ENCODE assay signal across 9 cellular contexts in genomic region chr5:169686137-169686536, GRCh38. TPM values are rescaled to one million over a fixed set of nuclear protein-coding genes. Genes with fewer than 3 reads are reported as not detected.
DNase-seq lines count a peak whose midpoint lies in the region; ATAC-seq, FAIRE-seq and TF ChIP-seq lines count a peak whose summit lies in the region.
"Had no signal": no experiment of that assay in that cellular context is flagged by ENCODE, and none has a peak within 500 bp of the region (broad histone marks: within the 10 kb centered on the region; RNA-seq: fewer than 3 reads in every experiment).

No MANE protein-coding gene starts in this region.

- no peaks in the 10 kb centered on the region for H3K27me3 Mint-ChIP-seq in activated T-helper 17 cell treated with anti-CD3 and anti-CD28 coated beads, Interleukin-2, amount 50 U/mL, for 72 hours

- H3K36me3 Mint-ChIP-seq in activated T-helper 17 cell treated with anti-CD3 and anti-CD28 coated beads, Interleukin-2, amount 50 U/mL, for 72 hours (ENCODE audit: low read depth) = peaks cover 100% of the 10 kb centered on the region

- H3K36me3 ChIP-seq in WERI-Rb-1 = no peaks in the 10 kb centered on the region

- 59 to 75% methylated on average over 5 of the region's 5 CpGs for WGBS in lower leg skin, 2 donors

- no peak for TF ChIP-seq CTCF in WERI-Rb-1 (IDR thresholded peaks at IDR 0.05; ENCODE audit: low read depth, low read length)
- TF ChIP-seq CTCF in lower leg skin (IDR thresholded peaks at IDR 0.05) = no peak

- peaks cover 67% of the 10 kb centered on the region for H3K27me3 ChIP-seq in WERI-Rb-1 (ENCODE audit: insufficient read depth, low read depth, severe bottlenecking)

- H3K9me3 ChIP-seq in WERI-Rb-1 (ENCODE audit: severe bottlenecking) = no peaks in the 10 kb centered on the region

- H3K4me3 Mint-ChIP-seq in activated T-helper 17 cell treated with anti-CD3 and anti-CD28 coated beads, Interleukin-2, amount 50 U/mL, for 72 hours = no peak overlapping the region

- no peaks in the 10 kb centered on the region for H3K9me3 Mint-ChIP-seq in activated T-helper 17 cell treated with anti-CD3 and anti-CD28 coated beads, Interleukin-2, amount 50 U/mL, for 72 hours

- FAIRE-seq in urothelium cell line (lab: Jason Lieb, UNC) = no peak

- H3K27ac Mint-ChIP-seq in activated T-helper 17 cell treated with anti-CD3 and anti-CD28 coated beads, Interleukin-2, amount 50 U/mL, for 72 hours = peak overlapping the region; percentile 79

- TF ChIP-seq POLR2A in lower leg skin (IDR thresholded peaks at IDR 0.05) = no peak

- H3K4me3 ChIP-seq in WERI-Rb-1 (ENCODE audit: low read depth, low read length) = no peak overlapping the region
- no peak overlapping the region for H3K4me3 ChIP-seq in lower leg skin (ENCODE audit: low read depth, poor library complexity, severe bottlenecking)

- intact Hi-C loops in lower leg skin (cut with DNase I; ENCODE audit: low total_unique reads) = no loop called here

- DNase-seq in urothelium cell line (ENCODE audit: low spot score) = no peak
- DNase-seq in WERI-Rb-1 = no peak
- no peak for DNase-seq in lower leg skin (ENCODE audit: low spot score in 2 of 2)
- DNase-seq: amniotic stem cell had no signal

- peaks cover 11% of the 10 kb centered on the region for H3K4me1 Mint-ChIP-seq in activated T-helper 17 cell treated with anti-CD3 and anti-CD28 coated beads, Interleukin-2, amount 50 U/mL, for 72 hours

- ATAC-seq in GM18520 (IDR thresholded peaks at IDR 0.05; ENCODE audit: unreplicated experiment) = peak; percentile 47
- ATAC-seq in GM21390 (IDR thresholded peaks at IDR 0.05; ENCODE audit: unreplicated experiment) = peak; percentile 97
- ATAC-seq in HG03139 (IDR thresholded peaks at IDR 0.05; ENCODE audit: unreplicated experiment) = peak; percentile 79
- ATAC-seq in activated T-helper 17 cell treated with anti-CD3 and anti-CD28 coated beads, Interleukin-2, amount 50 U/mL, for 72 hours (replicated peaks) = peak; percentile 42
- ATAC-seq in GM21515 (IDR thresholded peaks at IDR 0.05; ENCODE audit: unreplicated experiment) = no peak

- H3K27ac ChIP-seq in WERI-Rb-1 = no peak overlapping the region

RNA-seq across cellular contexts. Expression of gene DOCK2, which starts 49.1 kb away (rescaled TPM):
- total RNA-seq in activated T-helper 17 cell treated with anti-CD3 and anti-CD28 coated beads, Interleukin-2, amount 50 U/mL, for 72 hours = 100 to 1,000 TPM; 229 to 244 TPM
- 1 to 10 TPM; 3.1 to 3.9 (median 3.3) TPM for total RNA-seq in lower leg skin

Comparison
In these comparisons a context has a peak if more than half of its experiments do, and no peak if none do; other contexts are left out.
1. RNA of gene DOCK2, which starts 49.1 kb away (total RNA-seq): 229 to 244 TPM in activated T-helper 17 cell treated with anti-CD3 and anti-CD28 coated beads, Interleukin-2, amount 50 U/mL, for 72 hours; 3.1 to 3.9 TPM in lower leg skin; every median in the first group is over 10 times any median in the second.